1 cellular context compared by ENCODE assay signal in genomic region chr14:91376547-91377477, GRCh38.
TF ChIP-seq lines count a peak whose summit lies in the region.

No MANE protein-coding gene starts in this region.

TF ChIP-seq in GM12878, 131 proteins besides CTCF, POLR2A, EP300 and RAD21 (continued from another document and continues in another):
- TF ChIP-seq ZBTB4 (CRISPR knock-in tag; IDR thresholded peaks at IDR 0.05) (no peak), NBN (IDR thresholded peaks at IDR 0.05) (no peak), HSF1 (IDR thresholded peaks at IDR 0.05; ENCODE audit: low read depth, low read length) (no peak), MAX (IDR thresholded peaks at IDR 0.05; ENCODE audit: low read depth, low read length) (no peak), TCF3 (IDR thresholded peaks at IDR 0.05; ENCODE audit: borderline replicate concordance, insufficient read depth, low read depth, low read length) (no peak), MEF2A (IDR thresholded peaks at IDR 0.05; ENCODE audit: insufficient read depth, low read depth, low read length) (no peak), NFYA (IDR thresholded peaks at IDR 0.05; ENCODE audit: borderline replicate concordance, low read depth, low read length) (no peak), ATF3 (IDR thresholded peaks at IDR 0.05; ENCODE audit: borderline replicate concordance, extremely low read depth, low read depth, low read length) (no peak), PBX3 (IDR thresholded peaks at IDR 0.05; ENCODE audit: insufficient replicate concordance, low read depth, low read length) (no peak), CHD2 (IDR thresholded peaks at IDR 0.05; ENCODE audit: borderline replicate concordance, low read depth, low read length) (no peak), ZNF24 (IDR thresholded peaks at IDR 0.05) (no peak), CBX3 (IDR thresholded peaks at IDR 0.05; ENCODE audit: borderline replicate concordance, low read depth) (no peak), SMAD1 (IDR thresholded peaks at IDR 0.05; ENCODE audit: low read depth, partially characterized antibody) (no peak), MYB (IDR thresholded peaks at IDR 0.05; ENCODE audit: borderline replicate concordance, low read depth, low read length) (no peak), ZNF687 (IDR thresholded peaks at IDR 0.05) (peak; percentile 80), NR2C2 (IDR thresholded peaks at IDR 0.05; ENCODE audit: borderline replicate concordance, control insufficient read depth, insufficient read length, low read depth) (no peak), SIN3A (IDR thresholded peaks at IDR 0.05; ENCODE audit: low read depth, low read length) (peak; percentile 27; the same call in 1 of the 2 replicates), JUND (IDR thresholded peaks at IDR 0.05; ENCODE audit: low read depth, low read length) (no peak), RBBP5 (conservative IDR thresholded peaks at IDR 0.05) (no peak), GATAD2B (conservative IDR thresholded peaks at IDR 0.05; ENCODE audit: low read depth) (peak; percentile 38; the same call in 1 of the 2 replicates), MLLT1 (IDR thresholded peaks at IDR 0.05) (peak; percentile 74), EGR1 (IDR thresholded peaks at IDR 0.05; ENCODE audit: borderline replicate concordance in 1 of 2, low read depth in 2 of 2, low read length in 2 of 2) (no peak), BCL11A (IDR thresholded peaks at IDR 0.05; ENCODE audit: low read depth, low read length) (no peak), RELA (IDR thresholded peaks at IDR 0.05; ENCODE audit: borderline replicate concordance, partially characterized antibody) (no peak), BCL3 (IDR thresholded peaks at IDR 0.05; ENCODE audit: borderline replicate concordance, insufficient read depth, low read depth, low read length, poor library complexity, severe bottlenecking) (no peak), TAF1 (IDR thresholded peaks at IDR 0.05; ENCODE audit: borderline replicate concordance, low read depth, low read length) (no peak), SKIL (IDR thresholded peaks at IDR 0.05; ENCODE audit: low read depth, poor library complexity, severe bottlenecking) (no peak), IKZF1 (conservative IDR thresholded peaks at IDR 0.05) (peak; percentile 18; the same call in 1 of the 2 replicates), HDGF (IDR thresholded peaks at IDR 0.05) (peak; percentile 61; the same call in 1 of the 2 replicates), RFX5 (IDR thresholded peaks at IDR 0.05; ENCODE audit: low read depth, low read length) (no peak), ESRRA (IDR thresholded peaks at IDR 0.05; ENCODE audit: low read length) (no peak), KAT2A (conservative IDR thresholded peaks at IDR 0.05; ENCODE audit: control insufficient read depth, low read depth, low read length) (no peak), ZZZ3 (IDR thresholded peaks at IDR 0.05; ENCODE audit: control insufficient read depth, insufficient read length, low read depth) (no peak), LARP7 (IDR thresholded peaks at IDR 0.05) (0 out of 2 replicates have a peak, but pooled peaks have one; percentile 17), RB1 (IDR thresholded peaks at IDR 0.05; ENCODE audit: borderline replicate concordance) (no peak), MTA3 (IDR thresholded peaks at IDR 0.05; ENCODE audit: borderline replicate concordance, low read length) (no peak), RCOR1 (conservative IDR thresholded peaks at IDR 0.05; ENCODE audit: low read depth, low read length) (no peak), MEF2B (IDR thresholded peaks at IDR 0.05; ENCODE audit: partially characterized antibody, poor library complexity, severe bottlenecking) (no peak), TCF12 (IDR thresholded peaks at IDR 0.05; ENCODE audit: low read depth, low read length) (no peak), E2F8 (IDR thresholded peaks at IDR 0.05; ENCODE audit: low read depth, partially characterized antibody) (no peak)
